9 cellular contexts compared by ENCODE assay signal in the genomic region with DNA sequence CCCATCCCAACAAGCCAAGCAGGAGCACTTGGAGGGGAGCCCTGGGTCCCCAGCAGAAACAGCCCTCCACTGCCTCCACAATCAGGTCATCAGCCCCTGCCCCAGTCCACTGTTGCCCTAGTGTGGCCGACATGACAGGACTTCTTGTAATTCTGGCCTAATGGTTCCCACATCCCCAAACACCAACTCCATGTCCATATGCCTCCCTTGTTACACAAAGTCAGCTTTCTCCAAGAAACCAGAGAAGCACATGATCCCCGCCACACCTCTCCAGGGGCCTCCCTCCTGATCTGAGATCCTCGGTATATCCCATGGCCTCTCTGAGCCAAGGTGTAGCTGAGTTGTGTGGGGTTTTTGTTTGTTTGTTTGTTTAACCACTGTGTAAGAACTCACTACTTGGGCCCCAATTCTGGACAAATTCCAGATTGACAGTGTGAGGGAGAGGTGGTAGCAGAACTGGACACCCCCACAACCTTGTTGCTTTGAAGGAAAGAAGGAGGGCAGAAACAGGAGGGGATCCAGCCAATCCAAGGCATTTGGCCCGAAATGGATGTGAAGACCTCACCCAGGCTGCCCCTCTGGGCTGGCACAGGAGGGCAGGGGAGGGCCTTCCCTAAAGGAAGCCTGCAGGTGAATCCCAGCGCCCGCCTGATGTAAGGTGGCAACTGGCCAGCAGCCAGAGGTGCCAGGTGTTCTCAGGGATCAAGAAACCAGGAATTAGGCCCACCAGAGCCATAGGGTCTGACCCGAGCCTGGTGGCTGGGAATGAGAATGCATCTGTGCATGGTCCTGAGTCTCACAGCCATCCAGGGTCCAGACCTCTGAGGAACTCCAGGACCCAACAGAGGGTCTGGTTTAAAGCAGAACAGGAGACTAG. TPM values are rescaled to one million over a fixed set of nuclear protein-coding genes. Genes with fewer than 3 reads are reported as not detected.
A peak's percentile ranks its signal among the peaks of the same experiment; 100 is the strongest.
DNase-seq lines count a peak whose midpoint lies in the region; ATAC-seq and TF ChIP-seq lines count a peak whose summit lies in the region.
"Had no signal": no experiment of that assay in that cellular context is flagged by ENCODE, and none has a peak within 500 bp of the region (broad histone marks: within the 10 kb centered on the region; RNA-seq: fewer than 3 reads in every experiment).

No MANE protein-coding gene starts in this region.

- H3K27me3 ChIP-seq in stomach smooth muscle (ENCODE audit: control insufficient read depth in 1 of 2, insufficient read depth in 2 of 2, low read length in 2 of 2), result no peaks in the 10 kb centered on the region
- H3K27me3 ChIP-seq: pancreas had no signal

- peaks cover 6 to 9% of the 10 kb centered on the region in 2 donors for H3K36me3 ChIP-seq in stomach smooth muscle (ENCODE audit: control insufficient read depth in 2 of 2, insufficient read depth in 2 of 2, low read length in 2 of 2)
- H3K36me3 ChIP-seq: pancreas had no signal

- H3K4me1 ChIP-seq in stomach smooth muscle (ENCODE audit: control insufficient read depth, insufficient read depth, low read length), result peaks cover 36% of the 10 kb centered on the region

- TF ChIP-seq CTCF in fibroblast of the aortic adventitia (IDR thresholded peaks at IDR 0.05; ENCODE audit: insufficient read depth, low read length), result peak; percentile 7

- peak; percentile 31 for DNase-seq in activated T-cell treated with anti-CD3 and anti-CD28 coated beads, Interleukin-2, amount 50 U/mL, for 1 hour
- DNase-seq in activated T-cell treated with anti-CD3 and anti-CD28 coated beads for 4 hours (no peak), fibroblast of the aortic adventitia (ENCODE audit: low read depth) (no peak), NK-92 (lab: John Stamatoyannopoulos, UW; ENCODE audit: unreplicated experiment) (no peak), glomerular visceral epithelial cell (ENCODE audit: extremely low spot score) (no peak)

- no peak overlapping the region for H3K4me3 ChIP-seq in fibroblast of the aortic adventitia (ENCODE audit: low read depth, low read length)
- H3K4me3 ChIP-seq in stomach smooth muscle (ENCODE audit: low read length in 2 of 2), result no peak overlapping the region
- H3K4me3 ChIP-seq: pancreas had no signal

- peak; percentile 24; the same call in 2 of the 3 replicates for ATAC-seq in SK-N-SH treated with all-trans-retinoic acid at 6 μM for 48 hours
- ATAC-seq in GM21390 (IDR thresholded peaks at IDR 0.05; ENCODE audit: unreplicated experiment), result no peak

- peak overlapping the region; percentile 18 for H3K27ac ChIP-seq in stomach smooth muscle (ENCODE audit: low read length)

- no peaks in the 10 kb centered on the region for H3K9me3 ChIP-seq in stomach smooth muscle (ENCODE audit: control insufficient read depth in 2 of 2, low read length in 2 of 2)
- H3K9me3 ChIP-seq: pancreas had no signal

- no peak overlapping the region for H3K9ac ChIP-seq in stomach smooth muscle (ENCODE audit: low read length in 2 of 2)

TF ChIP-seq in SK-N-SH treated with all-trans-retinoic acid at 6 μM for 48 hours, 23 proteins besides CTCF, POLR2A, EP300 and RAD21:
- TF ChIP-seq SNAI2 (CRISPR knock-in tag; IDR thresholded peaks at IDR 0.05) (no peak), ESRRG (CRISPR knock-in tag; IDR thresholded peaks at IDR 0.05) (no peak)

RNA-seq across cellular contexts. Expression of a gene that starts 13.5 kb away (rescaled TPM):
- 17.1 and 24.6 TPM in 2 replicates for total RNA-seq in fibroblast of the aortic adventitia (ENCODE audit: low replicate concordance)
